15 cellular contexts compared by ENCODE assay signal in the genomic region with DNA sequence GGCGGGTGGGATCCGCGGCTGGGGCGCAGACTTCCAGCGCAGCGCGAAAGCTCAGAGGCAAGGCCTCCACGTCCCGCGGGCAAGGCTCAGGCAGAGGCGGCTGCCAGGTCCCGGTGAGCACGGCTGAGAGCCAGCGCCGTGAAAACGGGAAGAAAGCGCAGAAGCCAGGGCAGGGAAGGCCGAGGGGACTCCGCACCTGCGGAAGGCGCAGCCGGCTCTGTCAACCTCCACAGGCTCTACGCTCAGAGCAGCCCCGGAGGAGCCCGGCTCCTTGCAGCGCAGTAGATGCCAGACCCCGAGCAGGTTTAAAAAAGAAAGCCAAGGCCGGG.
A peak's percentile ranks its signal among the peaks of the same experiment; 100 is the strongest.
DNase-seq lines count a peak whose midpoint lies in the region; ATAC-seq and TF ChIP-seq lines count a peak whose summit lies in the region.
"Had no signal": no experiment of that assay in that cellular context is flagged by ENCODE, and none has a peak within 500 bp of the region (broad histone marks: within the 10 kb centered on the region; RNA-seq: fewer than 3 reads in every experiment).

No MANE protein-coding gene starts in this region.

- no peaks in the 10 kb centered on the region for H3K9me2 ChIP-seq in GM23248 (ENCODE audit: insufficient read depth)

- H3K9ac ChIP-seq in trophoblast cell (ENCODE audit: low read length), result no peak overlapping the region
- H3K9ac ChIP-seq in GM23248, result no peak overlapping the region
- H3K9ac ChIP-seq: BLaER1 had no signal

- no peaks in the 10 kb centered on the region for H3K4me1 ChIP-seq in right cardiac atrium (ENCODE audit: control insufficient read depth, insufficient read depth, low read length)
- no peaks in the 10 kb centered on the region for H3K4me1 ChIP-seq in esophagus muscularis mucosa
- no peaks in the 10 kb centered on the region for H3K4me1 ChIP-seq in trophoblast cell (ENCODE audit: control insufficient read depth in 1 of 2, insufficient read depth in 2 of 2, low read length in 2 of 2)
- H3K4me1 ChIP-seq in GM23248 (ENCODE audit: insufficient read depth), result no peaks in the 10 kb centered on the region
- H3K4me1 ChIP-seq: BLaER1, Caco-2 had no signal

- H3K4me3 ChIP-seq in right cardiac atrium (ENCODE audit: low read length) (no peak overlapping the region), esophagus muscularis mucosa (no peak overlapping the region), trophoblast cell (ENCODE audit: low read depth, low read length) (no peak overlapping the region), GM23248 (no peak overlapping the region)
- H3K4me3 ChIP-seq: BLaER1 had no signal

- H3K27me3 ChIP-seq in right cardiac atrium (ENCODE audit: control insufficient read depth, insufficient read depth) (no peaks in the 10 kb centered on the region), esophagus muscularis mucosa (no peaks in the 10 kb centered on the region), trophoblast cell (ENCODE audit: insufficient read depth, low read length) (no peaks in the 10 kb centered on the region), GM23248 (replicated peaks; ENCODE audit: insufficient read depth) (no peaks in the 10 kb centered on the region)
- H3K27me3 ChIP-seq: BLaER1 had no signal

- H4K8ac ChIP-seq in trophoblast cell (ENCODE audit: low read depth, low read length), result no peak overlapping the region

- no peak overlapping the region for H2BK5ac ChIP-seq in trophoblast cell (ENCODE audit: low read depth, low read length, poor library complexity)

- peak overlapping the region; percentile 22 for H3K4ac ChIP-seq in trophoblast cell (ENCODE audit: low read depth, low read length)

- H3K4me2 ChIP-seq in trophoblast cell (ENCODE audit: low read length) (no peak overlapping the region), GM23248 (ENCODE audit: unreplicated experiment) (no peak overlapping the region)
- H3K4me2 ChIP-seq: BLaER1 had no signal

- H3K14ac ChIP-seq in trophoblast cell (ENCODE audit: low read length), result no peak overlapping the region

- H3K27ac Mint-ChIP-seq in T-helper 17 cell, result no peak overlapping the region
- H3K27ac Mint-ChIP-seq: CD8-positive, alpha-beta memory T cell had no signal

- H4K91ac ChIP-seq in trophoblast cell (ENCODE audit: low read depth, low read length), result peak overlapping the region; percentile 54

- H2BK120ac ChIP-seq in trophoblast cell (ENCODE audit: insufficient read depth, low read length, poor library complexity), result no peak overlapping the region

- H3K36me3 Mint-ChIP-seq in T-helper 17 cell (ENCODE audit: low read depth), result peaks cover 14% of the 10 kb centered on the region

- no peaks in the 10 kb centered on the region for H3K79me1 ChIP-seq in trophoblast cell (ENCODE audit: low read length)

- no peak overlapping the region for H3K4me3 Mint-ChIP-seq in T-helper 17 cell
- H3K4me3 Mint-ChIP-seq: CD8-positive, alpha-beta memory T cell had no signal

- no peaks in the 10 kb centered on the region for H3F3A ChIP-seq in GM23248 (ENCODE audit: insufficient read depth)

- no peak overlapping the region for H2BK12ac ChIP-seq in trophoblast cell (ENCODE audit: low read length)

- H4K12ac ChIP-seq in trophoblast cell (ENCODE audit: low read depth, low read length), result no peak overlapping the region

- no peak for TF ChIP-seq CTCF in esophagus muscularis mucosa (IDR thresholded peaks at IDR 0.05)

- H2AFZ ChIP-seq in trophoblast cell (ENCODE audit: insufficient read depth, low read length, poor library complexity) (no peak overlapping the region), GM23248 (no peak overlapping the region)

- no peak overlapping the region for H3K27ac ChIP-seq in right cardiac atrium (ENCODE audit: low read length)
- H3K27ac ChIP-seq in esophagus muscularis mucosa (replicated peaks in 1 of 4), result no peak overlapping the region
- H3K27ac ChIP-seq in trophoblast cell (ENCODE audit: low read depth, low read length), result no peak overlapping the region
- no peak overlapping the region for H3K27ac ChIP-seq in GM23248
- H3K27ac ChIP-seq: BLaER1 had no signal

- TF ChIP-seq EP300 in esophagus muscularis mucosa (IDR thresholded peaks at IDR 0.05), result no peak

- H3K36me3 ChIP-seq in esophagus muscularis mucosa, result peaks cover 4 to 66% (median 36%) of the 10 kb centered on the region in 4 donors
- peaks cover 30 to 42% of the 10 kb centered on the region in 2 experiments for H3K36me3 ChIP-seq in trophoblast cell (ENCODE audit: control insufficient read depth in 1 of 2, insufficient read depth in 2 of 2, low read length in 2 of 2)
- H3K36me3 ChIP-seq in GM23248 (ENCODE audit: low read depth), result no peaks in the 10 kb centered on the region

- H3K4me1 Mint-ChIP-seq in T-helper 17 cell, result peaks cover 9% of the 10 kb centered on the region
- H3K4me1 Mint-ChIP-seq: CD8-positive, alpha-beta memory T cell had no signal

- H3K79me2 ChIP-seq in trophoblast cell (ENCODE audit: control insufficient read depth, insufficient read depth, low read length, poor library complexity), result peaks cover 2% of the 10 kb centered on the region
- no peaks in the 10 kb centered on the region for H3K79me2 ChIP-seq in GM23248 (ENCODE audit: insufficient read depth)

- H3K9me3 ChIP-seq in right cardiac atrium (ENCODE audit: control insufficient read depth, low read length), result no peaks in the 10 kb centered on the region
- H3K9me3 ChIP-seq in esophagus muscularis mucosa, result no peaks in the 10 kb centered on the region
- peaks cover 3% of the 10 kb centered on the region for H3K9me3 ChIP-seq in trophoblast cell (ENCODE audit: insufficient read depth, low read depth, low read length)
- no peaks in the 10 kb centered on the region for H3K9me3 ChIP-seq in T-helper 17 cell (ENCODE audit: control insufficient read depth, low read length, poor library complexity, severe bottlenecking)
- no peaks in the 10 kb centered on the region for H3K9me3 ChIP-seq in GM23248 (ENCODE audit: low read depth)
- H3K9me3 ChIP-seq: BLaER1, Caco-2 had no signal

- 95% methylated on average over 28 of the region's 28 CpGs for WGBS in right cardiac atrium
- WGBS in esophagus muscularis mucosa, result 83% methylated on average over 19 of the region's 28 CpGs
- no CpG with 5 or more reads among the region's 28 CpGs for WGBS in trophoblast cell (ENCODE audit: extremely low coverage, insufficient coverage, insufficient read length)
- WGBS in GM23248 (ENCODE audit: low coverage in 1 of 2, low lambda C conversion rate in 2 of 2, missing lambda C conversion rate in 2 of 2), 2 experiments, result 97 to 98% methylated on average over 11 to 28 of the region's 28 CpGs

- H4K20me1 ChIP-seq in GM23248 (ENCODE audit: insufficient read depth), result no peaks in the 10 kb centered on the region
- H4K20me1 ChIP-seq: BLaER1 had no signal

- TF ChIP-seq POLR2A in esophagus muscularis mucosa (IDR thresholded peaks at IDR 0.05; ENCODE audit: low read depth), result no peak

- DNase-seq in right cardiac atrium, result peak in 1 of 3 donors; percentile 40
- no peak for DNase-seq in left cardiac atrium
- peak; percentile 68 for DNase-seq in esophagus muscularis mucosa (ENCODE audit: extremely low spot score)
- no peak for DNase-seq in trophoblast cell
- DNase-seq in T-helper 17 cell, result no peak
- no peak for DNase-seq in GM23248
- no peak for DNase-seq in HuH-7.5 (ENCODE audit: low spot score)
- DNase-seq: 8988T; AML-193; Caco-2; CD8-positive, alpha-beta memory T cell; DND-41; GDM1 had no signal

- peak overlapping the region; percentile 57 for H3K18ac ChIP-seq in trophoblast cell (ENCODE audit: low read length)

- H3K23ac ChIP-seq in trophoblast cell (ENCODE audit: low read length), result no peak overlapping the region

- H2AK5ac ChIP-seq in trophoblast cell (ENCODE audit: low read length), result no peak overlapping the region

- peak; percentile 33 to 46 for ATAC-seq in right cardiac atrium
- ATAC-seq in left cardiac atrium, result no peak
- no peak for ATAC-seq in T-helper 17 cell
- ATAC-seq: HepG2 had no signal

- H3K27me3 Mint-ChIP-seq in T-helper 17 cell, result no peaks in the 10 kb centered on the region

- in situ Hi-C loops in GM23248 (cut with MboI), result no loop called here

- intact Hi-C loops in right cardiac atrium (cut with DNase I), result no loop called here
- intact Hi-C loops in left cardiac atrium (cut with DNase I), result no loop called here
- intact Hi-C loops in esophagus muscularis mucosa (cut with DNase I), result no loop called here

Comparison
In these comparisons a context has a peak if more than half of its experiments do, and no peak if none do; other contexts are left out.
1. ATAC-seq: peak in right cardiac atrium (2 of 2); none in left cardiac atrium (0 of 2) and T-helper 17 cell (single experiment).